ENCODE assay signal across 1 cellular context in the genomic region with DNA sequence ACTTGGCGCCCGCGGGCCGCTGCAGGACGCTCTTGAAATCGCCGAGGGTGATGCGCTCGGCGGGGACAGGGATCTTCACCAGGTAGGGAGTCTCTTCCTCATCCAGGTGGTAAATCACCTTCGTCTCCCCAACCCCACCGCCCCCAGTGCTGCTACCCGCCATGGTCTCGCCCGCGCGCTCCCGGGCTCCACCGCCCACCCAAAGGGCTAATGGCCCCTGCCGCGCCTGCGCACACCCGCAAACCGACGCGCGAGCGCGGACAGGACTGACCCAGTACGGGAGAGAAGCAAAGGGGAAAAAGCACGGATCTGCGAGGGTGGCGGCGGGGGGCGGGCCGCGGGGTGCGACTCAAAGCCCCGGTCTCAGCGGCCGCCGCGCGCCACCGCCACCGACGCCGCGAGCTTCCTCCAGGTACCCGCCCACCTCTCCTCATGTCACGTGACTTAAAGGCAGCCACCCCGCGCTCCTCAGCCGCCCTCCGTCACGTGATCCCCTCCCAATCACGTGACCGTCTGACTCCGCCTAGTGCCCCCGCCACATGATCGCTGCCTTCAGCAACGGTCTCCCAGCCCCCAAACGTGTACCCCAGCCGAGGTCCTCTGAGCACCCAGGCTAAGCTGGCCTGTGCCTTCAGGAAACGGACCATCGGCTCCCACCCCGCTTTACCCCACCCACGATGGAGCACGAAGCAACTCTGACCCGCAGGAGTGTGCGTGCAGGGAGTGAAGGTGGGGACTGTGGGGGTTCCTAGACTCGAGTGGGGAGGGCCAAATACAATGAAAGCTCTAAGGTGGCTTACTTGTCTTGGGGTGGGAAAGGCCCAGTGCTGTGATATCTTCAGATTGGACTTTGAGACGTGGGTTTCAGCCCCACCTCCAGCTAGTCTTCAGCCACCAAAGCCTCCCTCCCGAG.
TF ChIP-seq lines count a peak whose summit lies in the region.

DVL2 (minus strand) TSS at position 418 of the 913 bp plus-strand sequence; CDS start at position 163, 255 bp downstream.

TF ChIP-seq in HepG2, 621 proteins besides CTCF, POLR2A, EP300 and RAD21 (continued from another document):
- TF ChIP-seq, protein P1, sequence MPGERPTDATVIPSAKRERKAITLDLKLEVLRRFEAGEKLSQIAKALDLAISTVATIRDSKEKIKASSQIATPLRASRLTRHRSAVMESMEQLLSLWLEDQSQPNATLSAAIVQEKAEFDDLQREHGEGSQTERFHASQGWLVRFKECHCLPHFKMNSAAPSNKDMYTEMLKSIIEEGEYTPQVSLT (CRISPR knock-in tag; IDR thresholded peaks at IDR 0.05; ENCODE audit: borderline replicate concordance, low read depth), result no peak; the same call in 1 of the 2 replicates
- TF ChIP-seq ZSCAN5A (CRISPR knock-in tag; IDR thresholded peaks at IDR 0.05; ENCODE audit: borderline replicate concordance), result no peak; the same call in 1 of the 2 replicates
- peak; percentile 63; the same call in 1 of the 2 replicates for TF ChIP-seq ZSCAN21 (CRISPR knock-in tag; IDR thresholded peaks at IDR 0.05; ENCODE audit: borderline replicate concordance)
- no peak for TF ChIP-seq ZNF124 (CRISPR knock-in tag; IDR thresholded peaks at IDR 0.05)
- TF ChIP-seq ZNF776 (CRISPR knock-in tag; IDR thresholded peaks at IDR 0.05), result no peak
- TF ChIP-seq SMYD3 (CRISPR knock-in tag; IDR thresholded peaks at IDR 0.05), result no peak
- TF ChIP-seq ZNF207 (IDR thresholded peaks at IDR 0.05; ENCODE audit: borderline replicate concordance), result peak; percentile 97; the same call in 1 of the 2 replicates
- TF ChIP-seq ZFP37 (CRISPR knock-in tag; IDR thresholded peaks at IDR 0.05; ENCODE audit: borderline replicate concordance), result peak; percentile 93; the same call in 1 of the 2 replicates
- TF ChIP-seq, protein P2, sequence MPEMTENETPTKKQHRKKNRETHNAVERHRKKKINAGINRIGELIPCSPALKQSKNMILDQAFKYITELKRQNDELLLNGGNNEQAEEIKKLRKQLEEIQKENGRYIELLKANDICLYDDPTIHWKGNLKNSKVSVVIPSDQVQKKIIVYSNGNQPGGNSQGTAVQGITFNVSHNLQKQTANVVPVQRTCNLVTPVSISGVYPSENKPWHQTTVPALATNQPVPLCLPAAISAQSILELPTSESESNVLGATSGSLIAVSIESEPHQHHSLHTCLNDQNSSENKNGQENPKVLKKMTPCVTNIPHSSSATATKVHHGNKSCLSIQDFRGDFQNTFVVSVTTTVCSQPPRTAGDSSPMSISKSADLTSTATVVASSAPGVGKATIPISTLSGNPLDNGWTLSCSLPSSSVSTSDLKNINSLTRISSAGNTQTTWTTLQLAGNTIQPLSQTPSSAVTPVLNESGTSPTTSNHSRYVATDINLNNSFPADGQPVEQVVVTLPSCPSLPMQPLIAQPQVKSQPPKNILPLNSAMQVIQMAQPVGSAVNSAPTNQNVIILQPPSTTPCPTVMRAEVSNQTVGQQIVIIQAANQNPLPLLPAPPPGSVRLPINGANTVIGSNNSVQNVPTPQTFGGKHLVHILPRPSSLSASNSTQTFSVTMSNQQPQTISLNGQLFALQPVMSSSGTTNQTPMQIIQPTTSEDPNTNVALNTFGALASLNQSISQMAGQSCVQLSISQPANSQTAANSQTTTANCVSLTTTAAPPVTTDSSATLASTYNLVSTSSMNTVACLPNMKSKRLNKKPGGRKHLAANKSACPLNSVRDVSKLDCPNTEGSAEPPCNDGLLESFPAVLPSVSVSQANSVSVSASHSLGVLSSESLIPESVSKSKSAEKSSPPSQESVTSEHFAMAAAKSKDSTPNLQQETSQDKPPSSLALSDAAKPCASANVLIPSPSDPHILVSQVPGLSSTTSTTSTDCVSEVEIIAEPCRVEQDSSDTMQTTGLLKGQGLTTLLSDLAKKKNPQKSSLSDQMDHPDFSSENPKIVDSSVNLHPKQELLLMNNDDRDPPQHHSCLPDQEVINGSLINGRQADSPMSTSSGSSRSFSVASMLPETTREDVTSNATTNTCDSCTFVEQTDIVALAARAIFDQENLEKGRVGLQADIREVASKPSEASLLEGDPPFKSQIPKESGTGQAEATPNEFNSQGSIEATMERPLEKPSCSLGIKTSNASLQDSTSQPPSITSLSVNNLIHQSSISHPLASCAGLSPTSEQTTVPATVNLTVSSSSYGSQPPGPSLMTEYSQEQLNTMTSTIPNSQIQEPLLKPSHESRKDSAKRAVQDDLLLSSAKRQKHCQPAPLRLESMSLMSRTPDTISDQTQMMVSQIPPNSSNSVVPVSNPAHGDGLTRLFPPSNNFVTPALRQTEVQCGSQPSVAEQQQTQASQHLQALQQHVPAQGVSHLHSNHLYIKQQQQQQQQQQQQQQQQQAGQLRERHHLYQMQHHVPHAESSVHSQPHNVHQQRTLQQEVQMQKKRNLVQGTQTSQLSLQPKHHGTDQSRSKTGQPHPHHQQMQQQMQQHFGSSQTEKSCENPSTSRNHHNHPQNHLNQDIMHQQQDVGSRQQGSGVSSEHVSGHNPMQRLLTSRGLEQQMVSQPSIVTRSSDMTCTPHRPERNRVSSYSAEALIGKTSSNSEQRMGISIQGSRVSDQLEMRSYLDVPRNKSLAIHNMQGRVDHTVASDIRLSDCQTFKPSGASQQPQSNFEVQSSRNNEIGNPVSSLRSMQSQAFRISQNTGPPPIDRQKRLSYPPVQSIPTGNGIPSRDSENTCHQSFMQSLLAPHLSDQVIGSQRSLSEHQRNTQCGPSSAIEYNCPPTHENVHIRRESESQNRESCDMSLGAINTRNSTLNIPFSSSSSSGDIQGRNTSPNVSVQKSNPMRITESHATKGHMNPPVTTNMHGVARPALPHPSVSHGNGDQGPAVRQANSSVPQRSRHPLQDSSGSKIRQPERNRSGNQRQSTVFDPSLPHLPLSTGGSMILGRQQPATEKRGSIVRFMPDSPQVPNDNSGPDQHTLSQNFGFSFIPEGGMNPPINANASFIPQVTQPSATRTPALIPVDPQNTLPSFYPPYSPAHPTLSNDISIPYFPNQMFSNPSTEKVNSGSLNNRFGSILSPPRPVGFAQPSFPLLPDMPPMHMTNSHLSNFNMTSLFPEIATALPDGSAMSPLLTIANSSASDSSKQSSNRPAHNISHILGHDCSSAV (CRISPR knock-in tag; IDR thresholded peaks at IDR 0.05; ENCODE audit: borderline replicate concordance), result no peak
- peak; percentile 67 for TF ChIP-seq ZFY (CRISPR knock-in tag; IDR thresholded peaks at IDR 0.05)
- TF ChIP-seq, protein P3, sequence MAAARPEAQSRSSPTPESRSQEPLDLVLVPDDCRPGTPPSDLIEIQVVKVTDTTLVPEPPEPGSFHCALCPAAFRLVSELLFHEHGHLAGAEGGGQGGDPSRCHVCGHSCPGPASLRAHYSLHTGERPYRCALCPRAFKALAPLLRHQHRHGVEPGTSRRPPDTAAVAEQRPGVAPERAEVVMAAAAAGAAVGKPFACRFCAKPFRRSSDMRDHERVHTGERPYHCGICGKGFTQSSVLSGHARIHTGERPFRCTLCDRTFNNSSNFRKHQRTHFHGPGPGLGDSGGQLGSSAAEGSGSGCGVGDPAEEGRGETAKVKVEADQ (CRISPR knock-in tag; IDR thresholded peaks at IDR 0.05; ENCODE audit: borderline replicate concordance), result peak; percentile 67; the same call in 1 of the 2 replicates
- TF ChIP-seq ZNF292 (CRISPR knock-in tag; IDR thresholded peaks at IDR 0.05; ENCODE audit: borderline replicate concordance, low read depth), result no peak
- TF ChIP-seq, protein P4, sequence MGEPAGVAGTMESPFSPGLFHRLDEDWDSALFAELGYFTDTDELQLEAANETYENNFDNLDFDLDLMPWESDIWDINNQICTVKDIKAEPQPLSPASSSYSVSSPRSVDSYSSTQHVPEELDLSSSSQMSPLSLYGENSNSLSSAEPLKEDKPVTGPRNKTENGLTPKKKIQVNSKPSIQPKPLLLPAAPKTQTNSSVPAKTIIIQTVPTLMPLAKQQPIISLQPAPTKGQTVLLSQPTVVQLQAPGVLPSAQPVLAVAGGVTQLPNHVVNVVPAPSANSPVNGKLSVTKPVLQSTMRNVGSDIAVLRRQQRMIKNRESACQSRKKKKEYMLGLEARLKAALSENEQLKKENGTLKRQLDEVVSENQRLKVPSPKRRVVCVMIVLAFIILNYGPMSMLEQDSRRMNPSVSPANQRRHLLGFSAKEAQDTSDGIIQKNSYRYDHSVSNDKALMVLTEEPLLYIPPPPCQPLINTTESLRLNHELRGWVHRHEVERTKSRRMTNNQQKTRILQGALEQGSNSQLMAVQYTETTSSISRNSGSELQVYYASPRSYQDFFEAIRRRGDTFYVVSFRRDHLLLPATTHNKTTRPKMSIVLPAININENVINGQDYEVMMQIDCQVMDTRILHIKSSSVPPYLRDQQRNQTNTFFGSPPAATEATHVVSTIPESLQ (CRISPR knock-in tag; conservative IDR thresholded peaks at IDR 0.05), result no peak
- no peak for TF ChIP-seq ZMYM2 (CRISPR knock-in tag; IDR thresholded peaks at IDR 0.05)
